Comparison of ENCODE assay signal across 1 cellular context in genomic region chr9:4366649-4367330, GRCh38.
TF ChIP-seq lines count a peak whose summit lies in the region.

No MANE protein-coding gene starts in this region.

TF ChIP-seq in GM23338, 12 proteins besides CTCF, POLR2A, EP300 and RAD21 (continued from another document):
- peak; percentile 74; the same call in 1 of the 2 replicates for TF ChIP-seq ZNF462 (CRISPR knock-in tag; IDR thresholded peaks at IDR 0.05)
